ENCODE assay signal across 8 cellular contexts in genomic region chr10:5684971-5685763, GRCh38.
DNase-seq lines count a peak whose midpoint lies in the region; ATAC-seq and TF ChIP-seq lines count a peak whose summit lies in the region.

No MANE protein-coding gene starts in this region.

- no peaks in the 10 kb centered on the region for H3K9me3 ChIP-seq in mucosa of rectum (ENCODE audit: control insufficient read depth in 2 of 2, low read length in 2 of 2)

- H3K27me3 ChIP-seq in mucosa of rectum (ENCODE audit: control insufficient read depth in 2 of 2, insufficient read depth in 2 of 2, low read length in 2 of 2) = no peaks in the 10 kb centered on the region

- peak; percentile 43 for ATAC-seq in HG02885 (IDR thresholded peaks at IDR 0.05; ENCODE audit: poor library complexity, unreplicated experiment)

- H3K27ac ChIP-seq in mucosa of rectum (ENCODE audit: low read depth in 2 of 2, low read length in 2 of 2) = peak overlapping the region; percentile 84 to 90

- peak; percentile 62 for TF ChIP-seq CTCF in epithelial cell of esophagus (IDR thresholded peaks at IDR 0.05; ENCODE audit: insufficient read depth, low read depth, low read length, missing control alignments)

- peaks cover 13 to 15% of the 10 kb centered on the region in 2 donors for H3K4me1 ChIP-seq in mucosa of rectum (ENCODE audit: control insufficient read depth in 2 of 2, insufficient read depth in 2 of 2, low read length in 2 of 2)

- DNase-seq in SIG-M5 treated with dmso at 0.1 percent for 504 hours (lab: John Stamatoyannopoulos, UW; ENCODE audit: unreplicated experiment) (peak; percentile 66), SIG-M5 (lab: John Stamatoyannopoulos, UW) (no peak), NCI-H526 (lab: John Stamatoyannopoulos, UW) (peak; percentile 37 to 60), epithelial cell of esophagus (ENCODE audit: low read depth) (peak; percentile 80)
- peak; percentile 26 for DNase-seq in activated CD8-positive, alpha-beta memory T cell treated with anti-CD3 and anti-CD28 coated beads, Interleukin-2, amount 50 U/mL, for 24 hours (ENCODE audit: extremely low read depth)
- DNase-seq in stimulated activated CD8-positive, alpha-beta memory T cell treated with anti-CD3 and anti-CD28 coated beads, Interleukin-4, amount 100 ng/mL, for 48 hours = peak; percentile 79

- H3K4me3 ChIP-seq in epithelial cell of esophagus (ENCODE audit: low read length) = peak overlapping the region; percentile 55
- H3K4me3 ChIP-seq in mucosa of rectum (ENCODE audit: low read length in 2 of 2) = peak overlapping the region; percentile 91 to 94

- no peaks in the 10 kb centered on the region for H3K36me3 ChIP-seq in mucosa of rectum (ENCODE audit: control insufficient read depth in 2 of 2, insufficient read depth in 2 of 2, low read length in 2 of 2)

- peak overlapping the region; percentile 69 to 83 for H3K9ac ChIP-seq in mucosa of rectum (ENCODE audit: low read depth in 1 of 2, low read length in 2 of 2)
